In the genomic region with DNA sequence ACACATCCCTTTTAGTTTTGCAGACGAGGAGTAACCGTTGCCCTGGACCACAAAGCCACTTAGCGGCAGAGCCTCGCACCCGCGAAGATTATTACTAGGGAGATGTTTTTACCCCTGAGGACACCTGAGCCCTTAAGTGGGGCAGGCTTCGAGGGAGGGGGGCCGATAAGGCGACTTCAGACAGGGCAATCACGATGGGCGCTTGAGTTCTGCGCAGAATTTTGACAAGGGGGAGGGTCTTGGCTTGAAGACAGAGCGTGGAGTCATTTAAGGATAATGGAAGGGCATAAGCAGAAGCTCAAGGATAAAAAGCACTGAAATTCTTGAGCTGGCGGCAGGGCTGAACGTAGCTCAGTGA, we compare ENCODE assay signal across 8 cellular contexts. TPM values are rescaled to one million over a fixed set of nuclear protein-coding genes. Genes with fewer than 3 reads are reported as not detected.
DNase-seq lines count a peak whose midpoint lies in the region; ATAC-seq and TF ChIP-seq lines count a peak whose summit lies in the region.

No MANE protein-coding gene starts in this region.

- H3K4me3 ChIP-seq in fibroblast of mammary gland (ENCODE audit: control insufficient read depth, low read depth, low read length), result peak overlapping the region; percentile 89

- no peaks in the 10 kb centered on the region for H3K9me3 Mint-ChIP-seq in activated T-cell treated with anti-CD3 and anti-CD28 coated beads, Interleukin-2, amount 50 U/mL, for 24 hours

- in situ Hi-C loops in G401 (cut with HindIII; ENCODE audit: low sequenced_read_pairs), result no loop called here

- H3K27me3 Mint-ChIP-seq in activated T-cell treated with anti-CD3 and anti-CD28 coated beads, Interleukin-2, amount 50 U/mL, for 24 hours, result no peaks in the 10 kb centered on the region

- peak; percentile 9 for ATAC-seq in GM21825 (IDR thresholded peaks at IDR 0.05; ENCODE audit: unreplicated experiment)

- peak overlapping the region; percentile 94 for H3K27ac Mint-ChIP-seq in activated T-cell treated with anti-CD3 and anti-CD28 coated beads, Interleukin-2, amount 50 U/mL, for 24 hours

- no peak for TF ChIP-seq CTCF in fibroblast of mammary gland (conservative IDR thresholded peaks at IDR 0.05; ENCODE audit: control insufficient read depth, insufficient read depth, low read depth, low read length)

- DNase-seq in G401 (ENCODE audit: low spot score) (peak; percentile 68), NCI-H1694 (lab: John Stamatoyannopoulos, UW) (peak; percentile 33), fibroblast of mammary gland (ENCODE audit: low read depth) (no peak), occipital lobe (lab: John Stamatoyannopoulos, UW) (peak; percentile 23), glomerular visceral epithelial cell (ENCODE audit: extremely low spot score) (no peak), A172 (ENCODE audit: low spot score) (no peak)
- DNase-seq in activated T-cell treated with anti-CD3 and anti-CD28 coated beads, Interleukin-2, amount 50 U/mL, for 24 hours, result no peak

- H3K36me3 Mint-ChIP-seq in activated T-cell treated with anti-CD3 and anti-CD28 coated beads, Interleukin-2, amount 50 U/mL, for 24 hours (ENCODE audit: low read depth), result peaks cover 26% of the 10 kb centered on the region

- peak overlapping the region; percentile 95 for H3K4me3 Mint-ChIP-seq in activated T-cell treated with anti-CD3 and anti-CD28 coated beads, Interleukin-2, amount 50 U/mL, for 24 hours

- H3K4me1 Mint-ChIP-seq in activated T-cell treated with anti-CD3 and anti-CD28 coated beads, Interleukin-2, amount 50 U/mL, for 24 hours (ENCODE audit: low read depth), result peaks cover 22% of the 10 kb centered on the region

RNA-seq across cellular contexts. Expression of gene TTK, which starts 0.6 kb away (rescaled TPM):
- total RNA-seq in G401 (2014; rRNA removed; shearing (Covaris generic)), result 37.9 and 62.7 TPM in 2 replicates
- total RNA-seq in occipital lobe, result 4.2 TPM
- 63.1 and 137 TPM in 2 replicates for total RNA-seq in A172 (2014; rRNA removed; shearing (Covaris generic))

RNA-seq across cellular contexts. Expression of gene ELOVL4, which starts 56.5 kb away (rescaled TPM):
- 27.6 and 34.2 TPM in 2 replicates for total RNA-seq in G401 (2014; rRNA removed; shearing (Covaris generic))
- total RNA-seq in occipital lobe, result 45.1 TPM
- 2.4 and 3.6 TPM in 2 replicates for total RNA-seq in A172 (2014; rRNA removed; shearing (Covaris generic))

Comparison
In these comparisons a context has a peak if more than half of its experiments do, and no peak if none do; other contexts are left out.
1. DNase-seq: peak in G401 (single experiment), NCI-H1694 (single experiment) and occipital lobe (single experiment); none in activated T-cell treated with anti-CD3 and anti-CD28 coated beads, Interleukin-2, amount 50 U/mL, for 24 hours (single experiment), fibroblast of mammary gland (single experiment), glomerular visceral epithelial cell (single experiment) and A172 (single experiment).